Comparison of ENCODE assay signal across 1 cellular context in genomic region chr7:1531979-1532455, GRCh38.
TF ChIP-seq lines count a peak whose summit lies in the region.

No MANE protein-coding gene starts in this region.

TF ChIP-seq in SK-N-SH treated with all-trans-retinoic acid at 6 μM for 48 hours, 23 proteins besides CTCF, POLR2A, EP300 and RAD21 (continued from another document):
- TF ChIP-seq CSRNP3 (CRISPR knock-in tag; IDR thresholded peaks at IDR 0.05) (no peak), ZC3H10 (CRISPR knock-in tag; IDR thresholded peaks at IDR 0.05) (no peak), ARNTL (CRISPR knock-in tag; IDR thresholded peaks at IDR 0.05; ENCODE audit: borderline replicate concordance, low read depth) (no peak), CSDC2 (CRISPR knock-in tag; IDR thresholded peaks at IDR 0.05) (no peak), BACH2 (CRISPR knock-in tag; IDR thresholded peaks at IDR 0.05; ENCODE audit: borderline replicate concordance) (no peak), OSR1 (CRISPR knock-in tag; IDR thresholded peaks at IDR 0.05) (no peak), ZFP3 (CRISPR knock-in tag; IDR thresholded peaks at IDR 0.05) (no peak), ESRRG (CRISPR knock-in tag; IDR thresholded peaks at IDR 0.05) (no peak), TSHZ2 (CRISPR knock-in tag; IDR thresholded peaks at IDR 0.05) (no peak), ISL1 (CRISPR knock-in tag; IDR thresholded peaks at IDR 0.05) (no peak), RARB (CRISPR knock-in tag; IDR thresholded peaks at IDR 0.05) (no peak), PPARA (CRISPR knock-in tag; IDR thresholded peaks at IDR 0.05; ENCODE audit: borderline replicate concordance) (no peak), TOX (CRISPR knock-in tag; IDR thresholded peaks at IDR 0.05; ENCODE audit: borderline replicate concordance) (no peak)
TF ChIP-seq in SK-N-SH treated with all-trans-retinoic acid at 6 μM for 48 hours: peak in this region for 0.
